ENCODE assay signal across 13 cellular contexts in the genomic region with DNA sequence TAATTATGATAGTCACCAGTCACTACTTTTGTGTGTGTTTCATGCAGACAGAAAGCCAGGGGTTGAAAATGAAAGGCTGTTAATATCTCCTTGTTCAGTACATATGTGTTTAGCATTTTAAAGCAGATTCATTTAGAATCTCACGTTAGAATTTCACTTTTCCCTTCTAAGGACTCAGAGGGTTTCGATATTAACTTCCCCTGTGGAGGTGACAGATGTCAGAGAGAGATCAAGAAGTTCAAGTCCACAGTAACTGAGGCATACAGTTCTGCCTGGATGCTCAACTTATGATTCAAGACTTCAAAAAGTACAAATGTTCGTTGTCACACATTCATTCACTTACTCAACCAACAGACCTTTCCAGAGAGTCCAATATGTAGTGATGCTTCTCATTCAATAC.
DNase-seq lines count a peak whose midpoint lies in the region; ATAC-seq and TF ChIP-seq lines count a peak whose summit lies in the region.
"Had no signal": no experiment of that assay in that cellular context is flagged by ENCODE, and none has a peak within 500 bp of the region (broad histone marks: within the 10 kb centered on the region; RNA-seq: fewer than 3 reads in every experiment).

No MANE protein-coding gene starts in this region.

- peaks cover 3 to 45% (median 26%) of the 10 kb centered on the region in 5 donors for H3K4me1 ChIP-seq in subcutaneous abdominal adipose tissue (ENCODE audit: control insufficient read depth in 5 of 5, insufficient read depth in 5 of 5, low read length in 5 of 5)
- no peaks in the 10 kb centered on the region for H3K4me1 ChIP-seq in smooth muscle cell (ENCODE audit: low read depth)

- WGBS in smooth muscle cell (ENCODE audit: low lambda C conversion rate) = 86% methylated on average over 3 of the region's 3 CpGs

- TF ChIP-seq CTCF in smooth muscle cell (IDR thresholded peaks at IDR 0.05; ENCODE audit: borderline replicate concordance, insufficient read depth, poor library complexity, severe bottlenecking) = no peak

- H3K9me3 ChIP-seq in subcutaneous abdominal adipose tissue (ENCODE audit: control insufficient read depth in 5 of 5, low read length in 5 of 5) (no peaks in the 10 kb centered on the region), smooth muscle cell (replicated peaks; ENCODE audit: low read depth) (no peaks in the 10 kb centered on the region)

- peak overlapping the region; percentile 82 for H3K27ac ChIP-seq in subcutaneous abdominal adipose tissue (ENCODE audit: low read depth, low read length)
- H3K27ac ChIP-seq in smooth muscle cell (ENCODE audit: low read depth) = no peak overlapping the region

- no peak overlapping the region for H3K4me2 ChIP-seq in smooth muscle cell

- no peaks in the 10 kb centered on the region for H3K36me3 Mint-ChIP-seq in activated CD4-positive, alpha-beta T cell treated with anti-CD3 and anti-CD28 coated beads for 36 hours (ENCODE audit: low read depth)

- DNase-seq in activated CD4-positive, alpha-beta T cell treated with anti-CD3 and anti-CD28 coated beads for 36 hours = no peak
- no peak for DNase-seq in activated CD4-positive, alpha-beta T cell treated with anti-CD3 and anti-CD28 coated beads, Interleukin-2, amount 50 U/mL, for 48 hours
- no peak for DNase-seq in smooth muscle cell (lab: John Stamatoyannopoulos, UW; ENCODE audit: unreplicated experiment)
- DNase-seq in NCI-H146 treated with DMSO at 0.1 percent for 48 hours (lab: John Stamatoyannopoulos, UW; ENCODE audit: unreplicated experiment) = no peak
- no peak for DNase-seq in stimulated activated CD4-positive, alpha-beta T cell treated with anti-CD3 and anti-CD28 coated beads, Interleukin-15, amount 100 ng/mL, for 24 hours
- DNase-seq: 8988T; activated CD8-positive, alpha-beta memory T cell treated with anti-CD3 and anti-CD28 coated beads for 24 hours; left cardiac atrium; NCI-H1436 treated with DMSO at 0.1 percent for 48 hours had no signal

- H3K4me3 Mint-ChIP-seq in activated CD4-positive, alpha-beta T cell treated with anti-CD3 and anti-CD28 coated beads for 36 hours = no peak overlapping the region
- H3K4me3 Mint-ChIP-seq: neural crest cell had no signal

- ATAC-seq in activated CD4-positive, alpha-beta T cell treated with anti-CD3 and anti-CD28 coated beads for 36 hours = peak; percentile 58
- ATAC-seq in GM21529 (IDR thresholded peaks at IDR 0.05; ENCODE audit: unreplicated experiment) (peak; percentile 68), HG03139 (IDR thresholded peaks at IDR 0.05; ENCODE audit: unreplicated experiment) (peak; percentile 47)
- ATAC-seq: left cardiac atrium had no signal

- no peaks in the 10 kb centered on the region for H3K9me3 Mint-ChIP-seq in activated CD4-positive, alpha-beta T cell treated with anti-CD3 and anti-CD28 coated beads for 36 hours (ENCODE audit: low read depth)
- H3K9me3 Mint-ChIP-seq: neural crest cell had no signal

- peaks cover 4% of the 10 kb centered on the region for H3K4me1 Mint-ChIP-seq in activated CD4-positive, alpha-beta T cell treated with anti-CD3 and anti-CD28 coated beads for 36 hours

- H3K9ac ChIP-seq in subcutaneous abdominal adipose tissue (ENCODE audit: low read length in 5 of 5) = no peak overlapping the region
- H3K9ac ChIP-seq in smooth muscle cell (ENCODE audit: low read depth) = no peak overlapping the region

- H3K27me3 ChIP-seq in subcutaneous abdominal adipose tissue (ENCODE audit: control insufficient read depth in 5 of 5, insufficient read depth in 4 of 5, low read length in 5 of 5) (no peaks in the 10 kb centered on the region), smooth muscle cell (ENCODE audit: low read depth) (peaks cover 30% of the 10 kb centered on the region)

- H3F3A ChIP-seq in smooth muscle cell (ENCODE audit: low read depth) = no peaks in the 10 kb centered on the region

- no peaks in the 10 kb centered on the region for H4K20me1 ChIP-seq in smooth muscle cell (ENCODE audit: low read depth)

- H3K27me3 Mint-ChIP-seq in activated CD4-positive, alpha-beta T cell treated with anti-CD3 and anti-CD28 coated beads for 36 hours = no peaks in the 10 kb centered on the region

- CTCF ChIA-PET in activated CD4-positive, alpha-beta T cell treated with anti-CD3 and anti-CD28 coated beads for 36 hours (lab: Charles Lee) = no interaction called here

- H3K79me2 ChIP-seq in smooth muscle cell (ENCODE audit: low read depth) = no peaks in the 10 kb centered on the region

- intact Hi-C loops in activated CD4-positive, alpha-beta T cell treated with anti-CD3 and anti-CD28 coated beads for 36 hours (cut with DNase I, micrococcal nuclease) = no loop called here

- no peak overlapping the region for H2AFZ ChIP-seq in smooth muscle cell (ENCODE audit: low read depth)

- H3K36me3 ChIP-seq in subcutaneous abdominal adipose tissue (ENCODE audit: control insufficient read depth in 5 of 5, insufficient read depth in 5 of 5, low read length in 5 of 5) (no peaks in the 10 kb centered on the region), smooth muscle cell (ENCODE audit: low read depth) (no peaks in the 10 kb centered on the region)

- no peak overlapping the region for H3K27ac Mint-ChIP-seq in activated CD4-positive, alpha-beta T cell treated with anti-CD3 and anti-CD28 coated beads for 36 hours

- H3K4me3 ChIP-seq in subcutaneous abdominal adipose tissue (ENCODE audit: low read depth in 1 of 5, low read length in 5 of 5) = no peak overlapping the region
- no peak overlapping the region for H3K4me3 ChIP-seq in smooth muscle cell

- POLR2A ChIA-PET in activated CD4-positive, alpha-beta T cell treated with anti-CD3 and anti-CD28 coated beads for 36 hours (lab: Charles Lee) = no interaction called here
